In the genomic region with DNA sequence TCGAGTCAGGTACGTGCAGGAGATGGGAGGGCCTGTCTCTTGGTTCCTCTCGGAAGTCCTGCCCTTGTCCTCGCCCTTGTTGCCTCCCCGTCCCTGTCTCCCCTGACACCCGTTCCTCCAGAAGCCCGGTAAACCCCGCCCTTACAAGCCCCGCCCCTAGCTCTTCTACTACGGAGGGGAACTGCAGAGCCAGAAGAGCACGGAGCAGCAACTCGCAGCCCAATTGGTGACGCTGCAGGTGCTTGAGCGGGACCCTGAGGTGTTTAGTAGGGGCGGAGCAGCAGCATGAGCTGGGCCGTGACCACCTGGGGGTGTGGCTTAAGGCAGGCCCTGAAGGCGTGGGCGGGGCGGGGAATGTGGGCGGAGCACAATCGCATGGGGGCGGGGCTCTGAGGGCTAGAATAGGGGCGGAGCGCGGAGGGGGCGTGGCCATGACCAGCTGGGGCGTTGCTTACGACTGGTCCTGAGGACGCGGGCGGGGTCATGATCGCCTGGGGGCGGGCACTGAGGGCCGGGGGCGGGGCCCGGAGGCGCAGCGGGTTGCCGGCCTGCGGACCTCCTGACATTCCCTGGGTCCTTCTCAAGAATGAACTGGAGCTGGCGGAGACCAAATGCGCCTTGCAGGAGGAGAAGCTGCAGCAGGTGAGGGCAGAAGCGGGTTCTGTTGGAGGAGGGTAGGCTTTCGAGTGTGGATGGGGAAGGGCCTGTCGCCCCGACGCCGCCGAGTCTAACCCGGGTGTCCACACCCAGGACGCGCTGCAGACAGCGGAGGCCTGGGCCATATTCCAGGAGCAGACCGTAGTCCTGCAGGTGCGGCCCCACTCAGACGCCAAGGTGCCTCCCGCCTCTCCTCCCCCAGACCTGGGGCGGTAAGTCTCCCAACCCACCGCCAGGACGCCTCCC, we compare ENCODE assay signal across 8 cellular contexts. TPM values are rescaled to one million over a fixed set of nuclear protein-coding genes. Genes with fewer than 3 reads are reported as not detected.
A peak's percentile ranks its signal among the peaks of the same experiment; 100 is the strongest.
DNase-seq lines count a peak whose midpoint lies in the region; ATAC-seq and TF ChIP-seq lines count a peak whose summit lies in the region.
"Not testable (repeated sequence)": the region's sequence is repeated elsewhere in the genome, so short reads cannot be mapped to it uniquely, and the experiment has no call there.

No MANE protein-coding gene starts in this region.

- H3K27ac Mint-ChIP-seq in mesothelial cell of epicardium, result peak overlapping the region; percentile 95

- TF ChIP-seq CTCF in AG09309 (IDR thresholded peaks at IDR 0.05; ENCODE audit: control insufficient read depth, insufficient read depth, low read depth, low read length, missing control alignments); RWPE2 (IDR thresholded peaks at IDR 0.05; ENCODE audit: poor library complexity, severe bottlenecking); esophagus muscularis mucosa (IDR thresholded peaks at IDR 0.05); mesothelial cell of epicardium (IDR thresholded peaks at IDR 0.05; ENCODE audit: unreplicated experiment): not testable (repeated sequence)

- H3K27me3 ChIP-seq in RWPE2 (ENCODE audit: insufficient read depth, poor library complexity, severe bottlenecking); esophagus muscularis mucosa: not testable (repeated sequence)

- H3K4me3 Mint-ChIP-seq in mesothelial cell of epicardium, result peak overlapping the region; percentile 79

- not testable (repeated sequence) for H3K27ac ChIP-seq in RWPE2 (ENCODE audit: poor library complexity, severe bottlenecking)
- peak overlapping the region; percentile 63 to 75 (median 71) for H3K27ac ChIP-seq in esophagus muscularis mucosa (replicated peaks in 1 of 4)

- H3K36me3 Mint-ChIP-seq in mesothelial cell of epicardium, result not testable (repeated sequence)

- H3K9me3 ChIP-seq in RWPE2 (ENCODE audit: severe bottlenecking); esophagus muscularis mucosa: not testable (repeated sequence)

- not testable (repeated sequence) for TF ChIP-seq EP300 in esophagus muscularis mucosa (IDR thresholded peaks at IDR 0.05)

- not testable (repeated sequence) for H3K4me1 ChIP-seq in RWPE2 (ENCODE audit: insufficient read depth, poor library complexity, severe bottlenecking); esophagus muscularis mucosa

- intact Hi-C loops in esophagus muscularis mucosa (cut with DNase I), result not testable (repeated sequence)

- not testable (repeated sequence) for H3K36me3 ChIP-seq in RWPE2 (ENCODE audit: low read depth); esophagus muscularis mucosa

- 3% methylated on average over 8 of the region's 60 CpGs for WGBS in esophagus muscularis mucosa

- not testable (repeated sequence) for H3K9me3 Mint-ChIP-seq in mesothelial cell of epicardium

- H3K4me3 ChIP-seq in AG09309 (ENCODE audit: control insufficient read depth, low read depth, low read length), result peak overlapping the region; percentile 38
- H3K4me3 ChIP-seq in RWPE2 (ENCODE audit: severe bottlenecking), result peak overlapping the region; percentile 15
- H3K4me3 ChIP-seq in esophagus muscularis mucosa, result peak overlapping the region; percentile 47 to 63 (median 52)

- not testable (repeated sequence) for H3K27me3 Mint-ChIP-seq in mesothelial cell of epicardium (ENCODE audit: low read depth)

- not testable (repeated sequence) for H3K4me1 Mint-ChIP-seq in mesothelial cell of epicardium

- ATAC-seq in GM19397 (IDR thresholded peaks at IDR 0.05; ENCODE audit: unreplicated experiment) (peak; percentile 74), HG03103 (IDR thresholded peaks at IDR 0.05; ENCODE audit: low read depth, unreplicated experiment) (peak; percentile 75), RWPE2 (ENCODE audit: low read depth) (peak; percentile 93)

- not testable (repeated sequence) for DNase-seq in AG09309 (ENCODE audit: low read depth); esophagus muscularis mucosa (ENCODE audit: extremely low spot score)
- DNase-seq in RWPE2 (ENCODE audit: low spot score), result peak; percentile 97
- DNase-seq in activated T-helper 9 cell treated with anti-CD3 and anti-CD28 coated beads, Interleukin-2, amount 50 U/mL, for 16 hours (ENCODE audit: low read depth), result peak; percentile 85
- DNase-seq in mesothelial cell of epicardium (ENCODE audit: low spot score in 2 of 2, unreplicated experiment in 2 of 2), result peak; percentile 59 to 84
- peak; percentile 81 to 82 for DNase-seq in stimulated activated CD4-positive, alpha-beta T cell treated with anti-CD3 and anti-CD28 coated beads, Interleukin-2, amount 100 ng/mL, for 48 hours

- TF ChIP-seq POLR2A in esophagus muscularis mucosa (IDR thresholded peaks at IDR 0.05; ENCODE audit: low read depth), result not testable (repeated sequence)

RNA-seq across cellular contexts. Expression of a gene that starts 1.3 kb away (rescaled TPM):
- total RNA-seq in esophagus muscularis mucosa (1 to 10 TPM in 2 of 4 donors, under 1 TPM in 1, not detected in 1; 0.99 to 5.1 (median 3.8) TPM), mesothelial cell of epicardium (2.0 to 4.4 TPM (median 4.2 TPM) in 3 replicates)

RNA-seq across cellular contexts. Expression of a gene that starts 51.3 kb away (rescaled TPM):
- total RNA-seq in esophagus muscularis mucosa (1 to 10 TPM; 3.7 to 7.3 (median 5.4) TPM), mesothelial cell of epicardium (26.6 to 27.3 TPM (median 27.2 TPM) in 3 replicates)
